ENCODE assay signal across 1 cellular context in genomic region chr16:51237861-51238378, GRCh38.
TF ChIP-seq lines count a peak whose summit lies in the region.

No MANE protein-coding gene starts in this region.

TF ChIP-seq in HepG2, 621 proteins besides CTCF, POLR2A, EP300 and RAD21 (continued from another document and continues in another):
- TF ChIP-seq STAG1 (CRISPR knock-in tag; IDR thresholded peaks at IDR 0.05) = no peak
- TF ChIP-seq, protein P1, sequence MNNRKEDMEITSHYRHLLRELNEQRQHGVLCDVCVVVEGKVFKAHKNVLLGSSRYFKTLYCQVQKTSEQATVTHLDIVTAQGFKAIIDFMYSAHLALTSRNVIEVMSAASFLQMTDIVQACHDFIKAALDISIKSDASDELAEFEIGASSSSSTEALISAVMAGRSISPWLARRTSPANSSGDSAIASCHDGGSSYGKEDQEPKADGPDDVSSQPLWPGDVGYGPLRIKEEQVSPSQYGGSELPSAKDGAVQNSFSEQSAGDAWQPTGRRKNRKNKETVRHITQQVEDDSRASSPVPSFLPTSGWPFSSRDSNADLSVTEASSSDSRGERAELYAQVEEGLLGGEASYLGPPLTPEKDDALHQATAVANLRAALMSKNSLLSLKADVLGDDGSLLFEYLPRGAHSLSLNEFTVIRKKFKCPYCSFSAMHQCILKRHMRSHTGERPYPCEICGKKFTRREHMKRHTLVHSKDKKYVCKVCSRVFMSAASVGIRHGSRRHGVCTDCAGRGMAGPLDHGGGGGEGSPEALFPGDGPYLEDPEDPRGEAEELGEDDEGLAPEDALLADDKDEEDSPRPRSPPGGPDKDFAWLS (CRISPR knock-in tag; IDR thresholded peaks at IDR 0.05; ENCODE audit: borderline replicate concordance) = peak; percentile 67; the same call in 1 of the 2 replicates
- no peak for TF ChIP-seq JARID2 (CRISPR knock-in tag; IDR thresholded peaks at IDR 0.05; ENCODE audit: insufficient replicate concordance)
- TF ChIP-seq FOXA1 (IDR thresholded peaks at IDR 0.05) = peak; percentile 63; the same call in 1 of the 2 replicates
- peak; percentile 89 for TF ChIP-seq FOXA1 (CRISPR knock-in tag; IDR thresholded peaks at IDR 0.05)
- TF ChIP-seq ZFP62 (CRISPR knock-in tag; IDR thresholded peaks at IDR 0.05) = no peak
- no peak for TF ChIP-seq RAD51 (IDR thresholded peaks at IDR 0.05; ENCODE audit: borderline replicate concordance)
- TF ChIP-seq, protein P2, sequence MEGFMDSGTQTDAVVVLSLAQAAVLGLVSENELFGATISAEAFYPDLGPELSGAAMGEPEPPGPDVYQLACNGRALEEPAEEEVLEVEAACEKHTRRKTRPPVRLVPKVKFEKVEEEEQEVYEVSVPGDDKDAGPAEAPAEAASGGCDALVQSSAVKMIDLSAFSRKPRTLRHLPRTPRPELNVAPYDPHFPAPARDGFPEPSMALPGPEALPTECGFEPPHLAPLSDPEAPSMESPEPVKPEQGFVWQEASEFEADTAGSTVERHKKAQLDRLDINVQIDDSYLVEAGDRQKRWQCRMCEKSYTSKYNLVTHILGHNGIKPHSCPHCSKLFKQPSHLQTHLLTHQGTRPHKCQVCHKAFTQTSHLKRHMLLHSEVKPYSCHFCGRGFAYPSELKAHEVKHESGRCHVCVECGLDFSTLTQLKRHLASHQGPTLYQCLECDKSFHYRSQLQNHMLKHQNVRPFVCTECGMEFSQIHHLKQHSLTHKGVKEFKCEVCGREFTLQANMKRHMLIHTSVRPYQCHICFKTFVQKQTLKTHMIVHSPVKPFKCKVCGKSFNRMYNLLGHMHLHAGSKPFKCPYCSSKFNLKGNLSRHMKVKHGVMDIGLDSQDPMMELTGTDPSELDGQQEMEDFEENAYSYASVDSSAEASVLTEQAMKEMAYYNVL (CRISPR knock-in tag; IDR thresholded peaks at IDR 0.05; ENCODE audit: borderline replicate concordance) = peak; percentile 69; the same call in 1 of the 2 replicates
- TF ChIP-seq, protein P3, sequence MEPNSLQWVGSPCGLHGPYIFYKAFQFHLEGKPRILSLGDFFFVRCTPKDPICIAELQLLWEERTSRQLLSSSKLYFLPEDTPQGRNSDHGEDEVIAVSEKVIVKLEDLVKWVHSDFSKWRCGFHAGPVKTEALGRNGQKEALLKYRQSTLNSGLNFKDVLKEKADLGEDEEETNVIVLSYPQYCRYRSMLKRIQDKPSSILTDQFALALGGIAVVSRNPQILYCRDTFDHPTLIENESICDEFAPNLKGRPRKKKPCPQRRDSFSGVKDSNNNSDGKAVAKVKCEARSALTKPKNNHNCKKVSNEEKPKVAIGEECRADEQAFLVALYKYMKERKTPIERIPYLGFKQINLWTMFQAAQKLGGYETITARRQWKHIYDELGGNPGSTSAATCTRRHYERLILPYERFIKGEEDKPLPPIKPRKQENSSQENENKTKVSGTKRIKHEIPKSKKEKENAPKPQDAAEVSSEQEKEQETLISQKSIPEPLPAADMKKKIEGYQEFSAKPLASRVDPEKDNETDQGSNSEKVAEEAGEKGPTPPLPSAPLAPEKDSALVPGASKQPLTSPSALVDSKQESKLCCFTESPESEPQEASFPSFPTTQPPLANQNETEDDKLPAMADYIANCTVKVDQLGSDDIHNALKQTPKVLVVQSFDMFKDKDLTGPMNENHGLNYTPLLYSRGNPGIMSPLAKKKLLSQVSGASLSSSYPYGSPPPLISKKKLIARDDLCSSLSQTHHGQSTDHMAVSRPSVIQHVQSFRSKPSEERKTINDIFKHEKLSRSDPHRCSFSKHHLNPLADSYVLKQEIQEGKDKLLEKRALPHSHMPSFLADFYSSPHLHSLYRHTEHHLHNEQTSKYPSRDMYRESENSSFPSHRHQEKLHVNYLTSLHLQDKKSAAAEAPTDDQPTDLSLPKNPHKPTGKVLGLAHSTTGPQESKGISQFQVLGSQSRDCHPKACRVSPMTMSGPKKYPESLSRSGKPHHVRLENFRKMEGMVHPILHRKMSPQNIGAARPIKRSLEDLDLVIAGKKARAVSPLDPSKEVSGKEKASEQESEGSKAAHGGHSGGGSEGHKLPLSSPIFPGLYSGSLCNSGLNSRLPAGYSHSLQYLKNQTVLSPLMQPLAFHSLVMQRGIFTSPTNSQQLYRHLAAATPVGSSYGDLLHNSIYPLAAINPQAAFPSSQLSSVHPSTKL (CRISPR knock-in tag; IDR thresholded peaks at IDR 0.05) = peak; percentile 69
- TF ChIP-seq ZFP90 (CRISPR knock-in tag; IDR thresholded peaks at IDR 0.05; ENCODE audit: borderline replicate concordance) = no peak
- TF ChIP-seq ZNF816 (CRISPR knock-in tag; IDR thresholded peaks at IDR 0.05; ENCODE audit: borderline replicate concordance) = no peak
- TF ChIP-seq TRAFD1 (CRISPR knock-in tag; IDR thresholded peaks at IDR 0.05; ENCODE audit: borderline replicate concordance) = no peak
- TF ChIP-seq ZNF24 (IDR thresholded peaks at IDR 0.05) = no peak
- peak; percentile 50; the same call in 1 of the 2 replicates for TF ChIP-seq RXRB (CRISPR knock-in tag; IDR thresholded peaks at IDR 0.05; ENCODE audit: borderline replicate concordance)
- peak; percentile 24; the same call in 1 of the 2 replicates for TF ChIP-seq ZBTB7B (CRISPR knock-in tag; IDR thresholded peaks at IDR 0.05)
- no peak for TF ChIP-seq ZSCAN22 (CRISPR knock-in tag; IDR thresholded peaks at IDR 0.05)
- no peak for TF ChIP-seq HMGXB3 (CRISPR knock-in tag; IDR thresholded peaks at IDR 0.05; ENCODE audit: borderline replicate concordance)
- TF ChIP-seq RBM39 (IDR thresholded peaks at IDR 0.05; ENCODE audit: low read depth, low read length, poor library complexity, severe bottlenecking) = no peak
- TF ChIP-seq FOXK1 (CRISPR knock-in tag; IDR thresholded peaks at IDR 0.05; ENCODE audit: borderline replicate concordance, low read depth) = peak; percentile 68; the same call in 1 of the 2 replicates
- peak; percentile 87 for TF ChIP-seq ZNF362 (CRISPR knock-in tag; IDR thresholded peaks at IDR 0.05; ENCODE audit: borderline replicate concordance)
- TF ChIP-seq, protein P4, sequence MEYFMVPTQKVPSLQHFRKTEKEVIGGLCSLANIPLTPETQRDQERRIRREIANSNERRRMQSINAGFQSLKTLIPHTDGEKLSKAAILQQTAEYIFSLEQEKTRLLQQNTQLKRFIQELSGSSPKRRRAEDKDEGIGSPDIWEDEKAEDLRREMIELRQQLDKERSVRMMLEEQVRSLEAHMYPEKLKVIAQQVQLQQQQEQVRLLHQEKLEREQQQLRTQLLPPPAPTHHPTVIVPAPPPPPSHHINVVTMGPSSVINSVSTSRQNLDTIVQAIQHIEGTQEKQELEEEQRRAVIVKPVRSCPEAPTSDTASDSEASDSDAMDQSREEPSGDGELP (IDR thresholded peaks at IDR 0.05; ENCODE audit: borderline replicate concordance, low read depth) = peak; percentile 28; the same call in 1 of the 2 replicates
- TF ChIP-seq ZBTB10 (CRISPR knock-in tag; IDR thresholded peaks at IDR 0.05; ENCODE audit: borderline replicate concordance) = peak; percentile 66; the same call in 1 of the 2 replicates
- no peak for TF ChIP-seq POLR2G (IDR thresholded peaks at IDR 0.05; ENCODE audit: low read depth, low read length)
- TF ChIP-seq HNF4A (CRISPR knock-in tag; IDR thresholded peaks at IDR 0.05) = peak; percentile 47; the same call in 1 of the 2 replicates
- TF ChIP-seq FOXP1 (IDR thresholded peaks at IDR 0.05) = no peak
- peak; percentile 94 for TF ChIP-seq FOXP1 (CRISPR knock-in tag; IDR thresholded peaks at IDR 0.05)
- TF ChIP-seq HMG20A (CRISPR knock-in tag; IDR thresholded peaks at IDR 0.05; ENCODE audit: borderline replicate concordance) = 0 out of 2 replicates have a peak, but pooled peaks have one; percentile 17
- no peak for TF ChIP-seq HIC2 (CRISPR knock-in tag; IDR thresholded peaks at IDR 0.05; ENCODE audit: low read depth)
- no peak for TF ChIP-seq ZNF660 (CRISPR knock-in tag; IDR thresholded peaks at IDR 0.05; ENCODE audit: borderline replicate concordance, low read depth)
- no peak for TF ChIP-seq GTF2F1 (IDR thresholded peaks at IDR 0.05; ENCODE audit: low read length)
- peak; percentile 78; the same call in 1 of the 2 replicates for TF ChIP-seq SOX5 (CRISPR knock-in tag; IDR thresholded peaks at IDR 0.05; ENCODE audit: borderline replicate concordance)
- 0 out of 2 replicates have a peak, but pooled peaks have one; percentile 28 for TF ChIP-seq ZBTB20 (CRISPR knock-in tag; IDR thresholded peaks at IDR 0.05; ENCODE audit: borderline replicate concordance, low read depth)
- no peak for TF ChIP-seq SMAD1 (CRISPR knock-in tag; IDR thresholded peaks at IDR 0.05; ENCODE audit: borderline replicate concordance, low read depth)
- TF ChIP-seq TCF7 (IDR thresholded peaks at IDR 0.05; ENCODE audit: low read depth) = peak; percentile 31; the same call in 1 of the 2 replicates
